In the genomic region with DNA sequence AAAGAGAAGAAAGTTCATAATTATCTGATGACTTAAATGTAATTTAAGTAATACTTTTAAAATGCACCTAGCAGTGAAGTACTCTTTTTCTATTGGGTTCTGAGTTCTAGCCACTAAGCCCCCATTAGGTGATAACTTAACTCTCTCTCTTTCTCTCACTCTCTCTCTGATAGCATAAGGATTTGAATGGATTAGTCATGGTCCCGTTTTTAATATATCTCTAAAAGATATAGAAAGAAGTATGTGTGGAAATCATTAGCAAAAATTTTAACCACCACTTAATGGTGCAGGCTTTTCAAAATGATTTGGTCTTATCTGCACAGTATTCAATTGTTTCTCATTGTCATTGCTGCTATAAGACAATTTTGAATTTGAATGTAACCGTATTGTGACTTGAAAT, we compare ENCODE assay signal across 2 cellular contexts.
TF ChIP-seq lines count a peak whose summit lies in the region.

No MANE protein-coding gene starts in this region.

TF ChIP-seq in SK-N-SH, 30 proteins besides CTCF, POLR2A, EP300 and RAD21 (continued from another document):
- no peak for TF ChIP-seq GATA2 (CRISPR knock-in tag; IDR thresholded peaks at IDR 0.05)
- TF ChIP-seq FOXM1 (IDR thresholded peaks at IDR 0.05; ENCODE audit: low read depth), result no peak
- no peak for TF ChIP-seq FOSL2 (IDR thresholded peaks at IDR 0.05; ENCODE audit: borderline replicate concordance, low read depth)
- TF ChIP-seq, protein P1, sequence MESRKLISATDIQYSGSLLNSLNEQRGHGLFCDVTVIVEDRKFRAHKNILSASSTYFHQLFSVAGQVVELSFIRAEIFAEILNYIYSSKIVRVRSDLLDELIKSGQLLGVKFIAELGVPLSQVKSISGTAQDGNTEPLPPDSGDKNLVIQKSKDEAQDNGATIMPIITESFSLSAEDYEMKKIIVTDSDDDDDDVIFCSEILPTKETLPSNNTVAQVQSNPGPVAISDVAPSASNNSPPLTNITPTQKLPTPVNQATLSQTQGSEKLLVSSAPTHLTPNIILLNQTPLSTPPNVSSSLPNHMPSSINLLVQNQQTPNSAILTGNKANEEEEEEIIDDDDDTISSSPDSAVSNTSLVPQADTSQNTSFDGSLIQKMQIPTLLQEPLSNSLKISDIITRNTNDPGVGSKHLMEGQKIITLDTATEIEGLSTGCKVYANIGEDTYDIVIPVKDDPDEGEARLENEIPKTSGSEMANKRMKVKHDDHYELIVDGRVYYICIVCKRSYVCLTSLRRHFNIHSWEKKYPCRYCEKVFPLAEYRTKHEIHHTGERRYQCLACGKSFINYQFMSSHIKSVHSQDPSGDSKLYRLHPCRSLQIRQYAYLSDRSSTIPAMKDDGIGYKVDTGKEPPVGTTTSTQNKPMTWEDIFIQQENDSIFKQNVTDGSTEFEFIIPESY (IDR thresholded peaks at IDR 0.05; ENCODE audit: borderline replicate concordance, low read depth), result no peak
- no peak for TF ChIP-seq POLR2AphosphoS5 (IDR thresholded peaks at IDR 0.05; ENCODE audit: low read depth, low read length)
- TF ChIP-seq, protein P2, sequence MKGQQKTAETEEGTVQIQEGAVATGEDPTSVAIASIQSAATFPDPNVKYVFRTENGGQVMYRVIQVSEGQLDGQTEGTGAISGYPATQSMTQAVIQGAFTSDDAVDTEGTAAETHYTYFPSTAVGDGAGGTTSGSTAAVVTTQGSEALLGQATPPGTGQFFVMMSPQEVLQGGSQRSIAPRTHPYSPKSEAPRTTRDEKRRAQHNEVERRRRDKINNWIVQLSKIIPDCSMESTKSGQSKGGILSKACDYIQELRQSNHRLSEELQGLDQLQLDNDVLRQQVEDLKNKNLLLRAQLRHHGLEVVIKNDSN (IDR thresholded peaks at IDR 0.05; ENCODE audit: borderline replicate concordance, low read depth), result no peak
- TF ChIP-seq MXI1 (IDR thresholded peaks at IDR 0.05; ENCODE audit: low read depth, low read length), result no peak
- TF ChIP-seq EZH2phosphoT487 (IDR thresholded peaks at IDR 0.05; ENCODE audit: borderline replicate concordance, low read depth), result no peak
- no peak for TF ChIP-seq RFX5 (IDR thresholded peaks at IDR 0.05; ENCODE audit: low read length)
- no peak for TF ChIP-seq FOXJ3 (CRISPR knock-in tag; IDR thresholded peaks at IDR 0.05)
- TF ChIP-seq TCF12 (IDR thresholded peaks at IDR 0.05), result no peak

TF ChIP-seq in neural cell, 6 proteins besides CTCF, POLR2A, EP300 and RAD21 (continued from another document):
- no peak for TF ChIP-seq POLR2AphosphoS5 (IDR thresholded peaks at IDR 0.05)
- TF ChIP-seq EZH2 (IDR thresholded peaks at IDR 0.05; ENCODE audit: borderline replicate concordance, insufficient read depth, low read length, poor library complexity, severe bottlenecking), result no peak
TF ChIP-seq in neural cell: peak in this region for 0.
